ENCODE assay signal across 9 cellular contexts in genomic region chr13:22040810-22041364, GRCh38.
A peak's percentile ranks its signal among the peaks of the same experiment; 100 is the strongest.
DNase-seq lines count a peak whose midpoint lies in the region; ATAC-seq and TF ChIP-seq lines count a peak whose summit lies in the region.
"Had no signal": no experiment of that assay in that cellular context is flagged by ENCODE, and none has a peak within 500 bp of the region (broad histone marks: within the 10 kb centered on the region; RNA-seq: fewer than 3 reads in every experiment).

No MANE protein-coding gene starts in this region.

- TF ChIP-seq CTCF in MM.1S (IDR thresholded peaks at IDR 0.05; ENCODE audit: low read length): no peak

- H3K9me3 ChIP-seq in HUES64 (ENCODE audit: insufficient read depth, low read depth, low read length): peaks cover 2% of the 10 kb centered on the region; the same call in 1 of the 2 replicates
- no peaks in the 10 kb centered on the region for H3K9me3 ChIP-seq in mononuclear cell (ENCODE audit: low read depth, low read length)
- H3K9me3 ChIP-seq in MM.1S (replicated peaks; ENCODE audit: insufficient read depth, low read length): no peaks in the 10 kb centered on the region

- H3K4me3 ChIP-seq in HUES64 (ENCODE audit: low read length): peak overlapping the region; percentile 61
- H3K4me3 ChIP-seq in mononuclear cell (ENCODE audit: low read length): peak overlapping the region; percentile 20
- no peak overlapping the region for H3K4me3 ChIP-seq in MM.1S (ENCODE audit: low read length)

- H3K4me1 ChIP-seq in HUES64 (ENCODE audit: insufficient read depth, low read length) (no peaks in the 10 kb centered on the region), mononuclear cell (ENCODE audit: insufficient read depth, low read length) (no peaks in the 10 kb centered on the region), MM.1S (ENCODE audit: low read length) (no peaks in the 10 kb centered on the region)

- WGBS in HUES64: 89% methylated on average over 23 of the region's 23 CpGs

- H3K36me3 ChIP-seq in HUES64 (ENCODE audit: insufficient read depth, low read length) (no peaks in the 10 kb centered on the region), MM.1S (replicated peaks; ENCODE audit: insufficient read depth, low read length) (no peaks in the 10 kb centered on the region)

- H3K9me3 Mint-ChIP-seq in central memory CD8-positive, alpha-beta T cell: no peaks in the 10 kb centered on the region

- no peak overlapping the region for H3K27ac Mint-ChIP-seq in central memory CD8-positive, alpha-beta T cell (ENCODE audit: low read depth)
- H3K27ac Mint-ChIP-seq: brain had no signal

- ATAC-seq in central memory CD8-positive, alpha-beta T cell (replicated peaks; ENCODE audit: extremely low read depth, poor library complexity, severe bottlenecking): peak; percentile 74
- ATAC-seq in HG03159 (IDR thresholded peaks at IDR 0.05; ENCODE audit: unreplicated experiment): no peak
- no peak for ATAC-seq in GM21619 (IDR thresholded peaks at IDR 0.05; ENCODE audit: unreplicated experiment)
- no peak for ATAC-seq in GM21576 (IDR thresholded peaks at IDR 0.05; ENCODE audit: unreplicated experiment)

- peaks cover 17% of the 10 kb centered on the region for H3K4me1 Mint-ChIP-seq in central memory CD8-positive, alpha-beta T cell
- H3K4me1 Mint-ChIP-seq: brain had no signal

- H3K4me2 ChIP-seq in MM.1S (ENCODE audit: low read depth, low read length): no peak overlapping the region

- peak; percentile 36 for DNase-seq in DMS53 treated with DMSO at 0.1 percent for 48 hours (lab: John Stamatoyannopoulos, UW; ENCODE audit: unreplicated experiment)
- no peak for DNase-seq in central memory CD8-positive, alpha-beta T cell (ENCODE audit: low spot score in 2 of 2)
- DNase-seq in MM.1S: no peak

- H3K4me3 Mint-ChIP-seq in central memory CD8-positive, alpha-beta T cell: peak overlapping the region; percentile 74
- H3K4me3 Mint-ChIP-seq: brain had no signal

- no peak overlapping the region for H3K27ac ChIP-seq in HUES64 (ENCODE audit: low read depth, low read length)
- H3K27ac ChIP-seq in MM.1S (ENCODE audit: low read length): no peak overlapping the region

- H4K20me1 ChIP-seq in MM.1S (ENCODE audit: insufficient read depth, low read length): no peaks in the 10 kb centered on the region

- H3F3A ChIP-seq in MM.1S (ENCODE audit: insufficient read depth, low read length): no peaks in the 10 kb centered on the region

- H3K9me2 ChIP-seq in MM.1S (replicated peaks; ENCODE audit: insufficient read depth, low read length): no peaks in the 10 kb centered on the region

- no peaks in the 10 kb centered on the region for H3K36me3 Mint-ChIP-seq in central memory CD8-positive, alpha-beta T cell (ENCODE audit: insufficient read depth)
- H3K36me3 Mint-ChIP-seq: brain had no signal

- 0 out of 2 replicates have a peak overlapping the region, but pooled peaks have one; percentile 12 for H3K9ac ChIP-seq in HUES64 (ENCODE audit: low read depth, low read length)
- H3K9ac ChIP-seq in MM.1S (ENCODE audit: low read length): no peak overlapping the region

- H3K79me2 ChIP-seq in MM.1S (ENCODE audit: low read length): no peaks in the 10 kb centered on the region

- peaks cover 8% of the 10 kb centered on the region for H3K27me3 Mint-ChIP-seq in central memory CD8-positive, alpha-beta T cell

- no peaks in the 10 kb centered on the region for H3K27me3 ChIP-seq in HUES64 (ENCODE audit: insufficient read depth, low read length)
- H3K27me3 ChIP-seq in mononuclear cell (ENCODE audit: insufficient read depth, low read length): no peaks in the 10 kb centered on the region
- H3K27me3 ChIP-seq in MM.1S (replicated peaks; ENCODE audit: insufficient read depth, low read length): no peaks in the 10 kb centered on the region

- no peak overlapping the region for H2AFZ ChIP-seq in MM.1S (ENCODE audit: low read length)
